9 cellular contexts compared by ENCODE assay signal in genomic region chr16:72787519-72788268, GRCh38.
DNase-seq lines count a peak whose midpoint lies in the region; ATAC-seq and TF ChIP-seq lines count a peak whose summit lies in the region.
"Had no signal": no experiment of that assay in that cellular context is flagged by ENCODE, and none has a peak within 500 bp of the region (broad histone marks: within the 10 kb centered on the region; RNA-seq: fewer than 3 reads in every experiment).

No MANE protein-coding gene starts in this region.

- DNase-seq in NCI-H1105 treated with DMSO at 0.1 percent for 48 hours (lab: John Stamatoyannopoulos, UW) = peak; percentile 26
- DNase-seq in NCI-H1105 (lab: John Stamatoyannopoulos, UW) = no peak
- DNase-seq in SK-N-MC (ENCODE audit: low read depth, low spot score) = no peak
- DNase-seq in amniotic epithelial cell (ENCODE audit: low read depth) = peak; percentile 93
- peak; percentile 91 for DNase-seq in hepatocyte (ENCODE audit: low spot score)
- DNase-seq in sigmoid colon = peak; percentile 90
- DNase-seq in PC-9 = no peak

- H3K4me1 ChIP-seq in hepatocyte (ENCODE audit: insufficient read depth) = peaks cover 13% of the 10 kb centered on the region
- H3K4me1 ChIP-seq in sigmoid colon = peaks cover 0 to 22% (median 13%) of the 10 kb centered on the region in 4 donors
- no peaks in the 10 kb centered on the region for H3K4me1 ChIP-seq in PC-9 (replicated peaks; ENCODE audit: insufficient read depth)

- H3K4me3 ChIP-seq in SK-N-MC (peak overlapping the region; percentile 64), hepatocyte (peak overlapping the region; percentile 65), sigmoid colon (peak overlapping the region; percentile 24 to 50 (median 46)), PC-9 (no peak overlapping the region)

- H3K4me2 ChIP-seq in hepatocyte = peak overlapping the region; percentile 80
- no peak overlapping the region for H3K4me2 ChIP-seq in PC-9

- no peaks in the 10 kb centered on the region for H3K9me3 ChIP-seq in SK-N-MC (ENCODE audit: low read depth, low read length)
- H3K9me3 ChIP-seq in hepatocyte (ENCODE audit: low read depth) = no peaks in the 10 kb centered on the region
- H3K9me3 ChIP-seq in sigmoid colon = no peaks in the 10 kb centered on the region
- H3K9me3 ChIP-seq in PC-9 (ENCODE audit: insufficient read depth, low read depth) = no peaks in the 10 kb centered on the region

- POLR2A ChIA-PET in PC-9 (lab: Charles Lee; ENCODE audit: unreplicated experiment) = no interaction called here

- 18% methylated on average over 34 of the region's 42 CpGs for WGBS in hepatocyte (ENCODE audit: low lambda C conversion rate, missing lambda C conversion rate)
- WGBS in sigmoid colon, 2 donors = 15 to 22% methylated on average over 42 of the region's 42 CpGs

- H3F3A ChIP-seq in PC-9 (ENCODE audit: insufficient read depth, low read depth) = 0 out of 2 replicates have a peak, but pooled peaks cover 2% of the 10 kb centered on the region

- H3K79me2 ChIP-seq in hepatocyte (peaks cover 6% of the 10 kb centered on the region), PC-9 (ENCODE audit: low read depth) (no peaks in the 10 kb centered on the region)

- no peaks in the 10 kb centered on the region for H4K20me1 ChIP-seq in hepatocyte (ENCODE audit: insufficient read depth, poor library complexity, severe bottlenecking)
- H4K20me1 ChIP-seq in PC-9 (ENCODE audit: insufficient read depth) = no peaks in the 10 kb centered on the region; the same call in 1 of the 2 replicates

- TF ChIP-seq CTCF in hepatocyte (IDR thresholded peaks at IDR 0.05; ENCODE audit: poor library complexity) = no peak
- no peak for TF ChIP-seq CTCF in sigmoid colon (IDR thresholded peaks at IDR 0.05)
- no peak for TF ChIP-seq CTCF in PC-9 (conservative IDR thresholded peaks at IDR 0.05)

- H2AFZ ChIP-seq in hepatocyte (peak overlapping the region; percentile 58), PC-9 (no peak overlapping the region)

- no peak overlapping the region for H3K27ac ChIP-seq in SK-N-MC
- peak overlapping the region; percentile 97 for H3K27ac ChIP-seq in hepatocyte
- peak overlapping the region; percentile 51 to 71 (median 56) for H3K27ac ChIP-seq in sigmoid colon
- no peak overlapping the region for H3K27ac ChIP-seq in PC-9
- H3K27ac ChIP-seq: 22Rv1 had no signal

- no peaks in the 10 kb centered on the region for H3K9me2 ChIP-seq in hepatocyte (replicated peaks; ENCODE audit: insufficient read depth)
- no peaks in the 10 kb centered on the region for H3K9me2 ChIP-seq in PC-9 (ENCODE audit: insufficient read depth)

- no peak overlapping the region for H3K9ac ChIP-seq in SK-N-MC (ENCODE audit: insufficient read length)

- intact Hi-C loops in sigmoid colon (cut with DNase I) (loop anchor here (10.0 kb wide), 1 partner anchor 123 kb away; no protein-coding TSS in a partner anchor), PC-9 (cut with micrococcal nuclease; ENCODE audit: unreplicated experiment) (no loop called here)

- H3K36me3 ChIP-seq in SK-N-MC (ENCODE audit: insufficient read depth, low read length) = no peaks in the 10 kb centered on the region
- peaks cover 3% of the 10 kb centered on the region for H3K36me3 ChIP-seq in hepatocyte (replicated peaks; ENCODE audit: insufficient read depth, low read depth)
- peaks cover 0 to 37% (median 2%) of the 10 kb centered on the region in 4 donors for H3K36me3 ChIP-seq in sigmoid colon
- H3K36me3 ChIP-seq in PC-9 (ENCODE audit: low read depth) = no peaks in the 10 kb centered on the region

- BruUV-seq in PC-9 (replicated peaks; lab: Mats Ljungman, UMichigan) = no TSS peak

- no peak for TF ChIP-seq POLR2A in sigmoid colon (IDR thresholded peaks at IDR 0.05)

- H3K27me3 ChIP-seq in hepatocyte (no peaks in the 10 kb centered on the region), sigmoid colon (no peaks in the 10 kb centered on the region), PC-9 (ENCODE audit: insufficient read depth, low read depth) (no peaks in the 10 kb centered on the region)

- peak in 2 of 4 donors; percentile 51 to 55 for TF ChIP-seq EP300 in sigmoid colon (IDR thresholded peaks at IDR 0.05)

- CTCF ChIA-PET in PC-9 (lab: Charles Lee) = no interaction called here

- ATAC-seq in HG03139 (IDR thresholded peaks at IDR 0.05; ENCODE audit: unreplicated experiment) = peak; percentile 74

Comparison
In these comparisons a context has a peak if more than half of its experiments do, and no peak if none do; other contexts are left out.
1. DNase-seq: peak in NCI-H1105 treated with DMSO at 0.1 percent for 48 hours (single experiment), amniotic epithelial cell (single experiment), hepatocyte (single experiment) and sigmoid colon (single experiment); none in NCI-H1105 (single experiment), SK-N-MC (single experiment) and PC-9 (0 of 2).
2. H3K27ac ChIP-seq: peak in hepatocyte (single experiment) and sigmoid colon (4 of 4); none in SK-N-MC (single experiment) and PC-9 (single experiment).